Comparison of ENCODE assay signal across 25 cellular contexts in genomic region chr7:136274636-136275345, GRCh38.
A peak's percentile ranks its signal among the peaks of the same experiment; 100 is the strongest.
DNase-seq lines count a peak whose midpoint lies in the region; ATAC-seq, FAIRE-seq and TF ChIP-seq lines count a peak whose summit lies in the region.
"Had no signal": no experiment of that assay in that cellular context is flagged by ENCODE, and none has a peak within 500 bp of the region (broad histone marks: within the 10 kb centered on the region; RNA-seq: fewer than 3 reads in every experiment).

No MANE protein-coding gene starts in this region.

- no peaks in the 10 kb centered on the region for H3K79me2 ChIP-seq in HepG2 (ENCODE audit: insufficient read depth, low read length)

- FAIRE-seq in D721Med (lab: Jason Lieb, UNC) (peak; percentile 29), HepG2 (lab: Jason Lieb, UNC) (no peak)
- FAIRE-seq: A204.1, GM12878, GM12892, GM18507, GM19239 had no signal

- H4K91ac ChIP-seq in neuronal stem cell (ENCODE audit: low read depth, low read length, poor library complexity), result no peak overlapping the region

- H2BK120ac ChIP-seq in neuronal stem cell (ENCODE audit: low read depth, low read length), result no peak overlapping the region

- no peak for TF ChIP-seq EP300 in HepG2 (IDR thresholded peaks at IDR 0.05; ENCODE audit: low read depth in 2 of 2, low read length in 2 of 2)
- TF ChIP-seq EP300 in HepG2 (CRISPR knock-in tag; IDR thresholded peaks at IDR 0.05; ENCODE audit: borderline replicate concordance), result no peak

- no peak for TF ChIP-seq POLR2A in HepG2 (IDR thresholded peaks at IDR 0.05; ENCODE audit: insufficient read depth in 1 of 2, low read depth in 2 of 2, low read length in 2 of 2)

- H3K4me1 ChIP-seq in neuronal stem cell (ENCODE audit: control insufficient read depth in 2 of 2, insufficient read depth in 1 of 2, low read depth in 1 of 2, low read length in 2 of 2) (peaks cover 0 to 5% of the 10 kb centered on the region in 2 donors), HepG2 (ENCODE audit: insufficient read depth, low read length) (no peaks in the 10 kb centered on the region)
- H3K4me1 ChIP-seq: BLaER1 treated with 17β-estradiol and CSF1 and Interleukin-3, amounts not matched to agents 10 nM and 100 nM; Caco-2 had no signal

- H2BK5ac ChIP-seq in neuronal stem cell (ENCODE audit: low read length), result no peak overlapping the region

- H3K36me3 ChIP-seq in SK-N-MC (ENCODE audit: insufficient read depth, low read length), result no peaks in the 10 kb centered on the region
- no peaks in the 10 kb centered on the region for H3K36me3 ChIP-seq in neuronal stem cell (replicated peaks in 1 of 2; ENCODE audit: control insufficient read depth in 2 of 2, insufficient read depth in 2 of 2, low read length in 2 of 2)
- no peaks in the 10 kb centered on the region for H3K36me3 ChIP-seq in HepG2 (replicated peaks in 1 of 2; ENCODE audit: control insufficient read depth in 1 of 2, insufficient read depth in 2 of 2, low read length in 2 of 2)
- H3K36me3 ChIP-seq: BLaER1 treated with 17β-estradiol and CSF1 and Interleukin-3, amounts not matched to agents 10 nM and 100 nM had no signal

- no TSS peak for BruUV-seq in HepG2 (replicated peaks; lab: Mats Ljungman, UMichigan)

- H3K9ac ChIP-seq in SK-N-MC (ENCODE audit: insufficient read length), result peak overlapping the region; percentile 54
- H3K9ac ChIP-seq in neuronal stem cell (ENCODE audit: low read depth, low read length, poor library complexity), result no peak overlapping the region
- no peak overlapping the region for H3K9ac ChIP-seq in HepG2 (ENCODE audit: insufficient read depth, low read depth, low read length)
- H3K9ac ChIP-seq: BLaER1 treated with 17β-estradiol and CSF1 and Interleukin-3, amounts not matched to agents 10 nM and 100 nM had no signal

- H2BK12ac ChIP-seq in neuronal stem cell (ENCODE audit: low read length), result no peak overlapping the region

- H2AK5ac ChIP-seq in neuronal stem cell (ENCODE audit: low read depth, low read length), result no peak overlapping the region

- in situ Hi-C loops in HepG2 (cut with HindIII; ENCODE audit: extremely low pct_ligation_motif_present, low pct_unique_long_range_greater_than_20kb), result no loop called here

- TF ChIP-seq CTCF in D721Med (IDR thresholded peaks at IDR 0.05; ENCODE audit: insufficient read depth, missing control alignments) (no peak), HepG2 (CRISPR knock-in tag; IDR thresholded peaks at IDR 0.05) (no peak)

- H3K27me3 ChIP-seq in neuronal stem cell (ENCODE audit: control insufficient read depth in 3 of 3, insufficient read depth in 3 of 3, low read depth in 1 of 3, low read length in 3 of 3), result no peaks in the 10 kb centered on the region
- H3K27me3 ChIP-seq in HepG2 (ENCODE audit: control insufficient read depth in 1 of 2, insufficient read depth in 2 of 2, low read length in 2 of 2), result no peaks in the 10 kb centered on the region
- H3K27me3 ChIP-seq: BLaER1 treated with 17β-estradiol and CSF1 and Interleukin-3, amounts not matched to agents 10 nM and 100 nM had no signal

- H4K8ac ChIP-seq in neuronal stem cell (ENCODE audit: low read depth, low read length), result no peak overlapping the region

- H3K4me2 ChIP-seq in neuronal stem cell (ENCODE audit: insufficient read depth, low read length, poor library complexity, severe bottlenecking) (no peak overlapping the region), HepG2 (ENCODE audit: low read depth, low read length) (no peak overlapping the region)
- H3K4me2 ChIP-seq: BLaER1 treated with 17β-estradiol and CSF1 and Interleukin-3, amounts not matched to agents 10 nM and 100 nM had no signal

- no peak for TF ChIP-seq RAD21 in HepG2 (CRISPR knock-in tag; IDR thresholded peaks at IDR 0.05)

- no peaks in the 10 kb centered on the region for H4K20me1 ChIP-seq in HepG2 (ENCODE audit: insufficient read depth, low read length)
- H4K20me1 ChIP-seq: BLaER1 treated with 17β-estradiol and CSF1 and Interleukin-3, amounts not matched to agents 10 nM and 100 nM had no signal

- H3K27ac ChIP-seq in SK-N-MC, result peak overlapping the region; percentile 99
- no peak overlapping the region for H3K27ac ChIP-seq in neuronal stem cell (replicated peaks; ENCODE audit: low read length)
- no peak overlapping the region for H3K27ac ChIP-seq in HepG2 (ENCODE audit: extremely low read length, insufficient read depth, low read length)
- H3K27ac ChIP-seq: BLaER1 treated with 17β-estradiol and CSF1 and Interleukin-3, amounts not matched to agents 10 nM and 100 nM; C4-2B had no signal

- H2AFZ ChIP-seq in neuronal stem cell (ENCODE audit: low read length) (no peak overlapping the region), HepG2 (ENCODE audit: low read length) (no peak overlapping the region)

- no peak for DNase-seq in D721Med (ENCODE audit: insufficient read length, low spot score)
- DNase-seq in SK-N-MC (ENCODE audit: low read depth, low spot score), result peak; percentile 90
- DNase-seq in neuronal stem cell (ENCODE audit: low spot score), result no peak
- DNase-seq in HepG2 (ENCODE audit: low spot score), result no peak
- no peak for DNase-seq in left cardiac atrium
- DNase-seq: 8988T; AML-193; Caco-2; Calu3; CD4-positive, alpha-beta T cell; CD8-positive, alpha-beta T cell; DMS 273 treated with DMSO at 0.1 percent for 48 hours; DMS153; DMS53; DMS79; DND-41; EL; GDM1 had no signal

- H3K9me3 ChIP-seq in SK-N-MC (ENCODE audit: low read depth, low read length) (no peaks in the 10 kb centered on the region), neuronal stem cell (replicated peaks in 1 of 2; ENCODE audit: control insufficient read depth in 2 of 2, insufficient read depth in 1 of 2, low read depth in 1 of 2, low read length in 2 of 2) (no peaks in the 10 kb centered on the region), HepG2 (ENCODE audit: low read length) (no peaks in the 10 kb centered on the region)
- H3K9me3 ChIP-seq: Caco-2 had no signal

- ATAC-seq in HepG2, result no peak
- ATAC-seq in left cardiac atrium, result no peak
- ATAC-seq: CD8-positive, alpha-beta T cell; GM12878 had no signal

- H3K14ac ChIP-seq in neuronal stem cell (ENCODE audit: low read length), result no peak overlapping the region

- CTCF ChIA-PET in HepG2 (lab: Yijun Ruan, JAX; ENCODE audit: low intra/inter-chr PET ratio, low total read pairs), result no interaction called here

- 91% methylated on average over 1 of the region's 1 CpG; no CpG with 5 or more reads in 1 of the 2 donors for WGBS in neuronal stem cell (ENCODE audit: extremely low coverage in 2 of 2, insufficient read length in 2 of 2, insufficient replicate concordance in 1 of 2), 2 donors
- 2% methylated on average over 1 of the region's 1 CpG for WGBS in HepG2 (ENCODE audit: low lambda C conversion rate)

- POLR2A ChIA-PET in HepG2 (lab: Yijun Ruan, JAX), result no interaction called here

- no peak overlapping the region for H3K4ac ChIP-seq in neuronal stem cell (ENCODE audit: low read length)

- no peak overlapping the region for H3K18ac ChIP-seq in neuronal stem cell (ENCODE audit: low read length)

- no peaks in the 10 kb centered on the region for H3K79me1 ChIP-seq in neuronal stem cell (ENCODE audit: low read depth, low read length)

- no peak overlapping the region for H2BK15ac ChIP-seq in neuronal stem cell (ENCODE audit: low read length)

- peak overlapping the region; percentile 73 for H3K4me3 ChIP-seq in SK-N-MC
- H3K4me3 ChIP-seq in neuronal stem cell (ENCODE audit: low read length in 2 of 2), result no peak overlapping the region
- no peak overlapping the region for H3K4me3 ChIP-seq in HepG2 (replicated peaks in 1 of 3; ENCODE audit: insufficient read depth in 1 of 3, low read depth in 2 of 3, low read length in 3 of 3)
- H3K4me3 ChIP-seq: BLaER1 treated with 17β-estradiol and CSF1 and Interleukin-3, amounts not matched to agents 10 nM and 100 nM; GM12878 had no signal

- intact Hi-C loops in HepG2 (cut with micrococcal nuclease; ENCODE audit: unreplicated experiment), result no loop called here
- intact Hi-C loops in left cardiac atrium (cut with DNase I), result no loop called here

- H3K23ac ChIP-seq in neuronal stem cell (ENCODE audit: low read depth, low read length, poor library complexity), result no peak overlapping the region

TF ChIP-seq in HepG2, 621 proteins besides CTCF, POLR2A, EP300 and RAD21 (continues in another document):
- TF ChIP-seq PHF20 (CRISPR knock-in tag; IDR thresholded peaks at IDR 0.05) (no peak), ZNF788 (CRISPR knock-in tag; IDR thresholded peaks at IDR 0.05; ENCODE audit: borderline replicate concordance) (no peak), HNF4G (IDR thresholded peaks at IDR 0.05; ENCODE audit: borderline replicate concordance, low read depth, low read length) (no peak), HNF4G (CRISPR knock-in tag; IDR thresholded peaks at IDR 0.05; ENCODE audit: borderline replicate concordance, low read depth) (no peak), PAXIP1 (CRISPR knock-in tag; conservative IDR thresholded peaks at IDR 0.05) (no peak), HOXA5 (CRISPR knock-in tag; IDR thresholded peaks at IDR 0.05) (no peak), ZNF713 (CRISPR knock-in tag; IDR thresholded peaks at IDR 0.05) (no peak)
